ENCODE assay signal across 23 cellular contexts in genomic region chr2:205640713-205641112, GRCh38. TPM values are rescaled to one million over a fixed set of nuclear protein-coding genes. Genes with fewer than 3 reads are reported as not detected.
DNase-seq lines count a peak whose midpoint lies in the region; ATAC-seq and TF ChIP-seq lines count a peak whose summit lies in the region.
"Had no signal": no experiment of that assay in that cellular context is flagged by ENCODE, and none has a peak within 500 bp of the region (broad histone marks: within the 10 kb centered on the region; RNA-seq: fewer than 3 reads in every experiment).

No MANE protein-coding gene starts in this region.

- no peak overlapping the region for H4K8ac ChIP-seq in mesenchymal stem cell (ENCODE audit: low read length)

- TF ChIP-seq CTCF in NB4 (IDR thresholded peaks at IDR 0.05; ENCODE audit: low read depth, low read length) = no peak

- no peak overlapping the region for H3K23ac ChIP-seq in mesenchymal stem cell (ENCODE audit: low read length in 2 of 2)

- H3K4me2 ChIP-seq in mesenchymal stem cell (ENCODE audit: low read length, poor library complexity, severe bottlenecking) = no peak overlapping the region

- no peaks in the 10 kb centered on the region for H3K36me3 ChIP-seq in mesenchymal stem cell (ENCODE audit: control insufficient read depth in 1 of 2, insufficient read depth in 2 of 2, low read depth in 1 of 2, low read length in 2 of 2)
- H3K36me3 ChIP-seq: left ventricle myocardium inferior, prostate gland had no signal

- H4K91ac ChIP-seq in mesenchymal stem cell (ENCODE audit: low read length) = no peak overlapping the region

- H3K18ac ChIP-seq in mesenchymal stem cell (ENCODE audit: low read depth in 1 of 2, low read length in 2 of 2) = no peak overlapping the region

- WGBS in mesenchymal stem cell = 32% methylated on average over 3 of the region's 4 CpGs

- no peaks in the 10 kb centered on the region for H3K9me3 ChIP-seq in mesenchymal stem cell (ENCODE audit: control insufficient read depth, low read length)
- H3K9me3 ChIP-seq: prostate gland had no signal

- no peaks in the 10 kb centered on the region for H3K4me1 ChIP-seq in mesenchymal stem cell (ENCODE audit: control insufficient read depth, insufficient read depth, low read depth, low read length)
- H3K4me1 ChIP-seq: left ventricle myocardium inferior, prostate gland had no signal

- no peaks in the 10 kb centered on the region for H3K27me3 ChIP-seq in mesenchymal stem cell (ENCODE audit: control insufficient read depth in 1 of 2, insufficient read depth in 1 of 2, low read length in 2 of 2)

- H2BK5ac ChIP-seq in mesenchymal stem cell (ENCODE audit: low read depth, low read length, poor library complexity, severe bottlenecking) = no peak overlapping the region

- H2AK5ac ChIP-seq in mesenchymal stem cell (ENCODE audit: low read length, severe bottlenecking) = no peak overlapping the region

- H2BK15ac ChIP-seq in mesenchymal stem cell (ENCODE audit: low read depth, poor library complexity, severe bottlenecking) = no peak overlapping the region

- no peak overlapping the region for H3K14ac ChIP-seq in mesenchymal stem cell (ENCODE audit: low read length in 2 of 2)

- ATAC-seq in GM18868 (IDR thresholded peaks at IDR 0.05; ENCODE audit: unreplicated experiment) (peak; percentile 79), HG02623 (IDR thresholded peaks at IDR 0.05; ENCODE audit: unreplicated experiment) (peak; percentile 65), GM19023 (IDR thresholded peaks at IDR 0.05; ENCODE audit: unreplicated experiment) (no peak)
- ATAC-seq: CD8-positive, alpha-beta T cell; Right ventricle myocardium inferior had no signal

- H3K9ac ChIP-seq in mesenchymal stem cell (ENCODE audit: low read length) = no peak overlapping the region

- DNase-seq in NB4 (ENCODE audit: low read depth) (peak; percentile 16), mesenchymal stem cell (peak; percentile 18), inferior parietal cortex (ENCODE audit: extremely low spot score) (no peak)
- no peak for DNase-seq in central memory CD4-positive, alpha-beta T cell
- DNase-seq: activated CD4-positive, alpha-beta memory T cell treated with anti-CD3 and anti-CD28 coated beads, Interleukin-2, amount 10 ng/mL, durations not matched to agents 7 days and 5 days; activated naive CD4-positive, alpha-beta T cell; caudate nucleus; CD8-positive, alpha-beta T cell; foreskin fibroblast; GF-D8; immature natural killer cell; KBM-7; left ventricle myocardium inferior; NCI-H1092 treated with DMSO at 0.1 percent for 48 hours; NCI-H524; stimulated activated naive CD4-positive, alpha-beta T cell; T-helper 1 cell had no signal

- no peak overlapping the region for H2BK12ac ChIP-seq in mesenchymal stem cell (ENCODE audit: low read length in 2 of 2)

- no peak overlapping the region for H3K27ac ChIP-seq in mesenchymal stem cell (ENCODE audit: low read length, poor library complexity, severe bottlenecking)
- H3K27ac ChIP-seq: epithelial cell of prostate, left ventricle myocardium inferior, prostate gland had no signal

- TF ChIP-seq POLR2A in NB4 (IDR thresholded peaks at IDR 0.05; ENCODE audit: extremely low read depth, insufficient read length) = no peak

- H3K4me3 ChIP-seq in NB4 (ENCODE audit: low read depth, low read length) (no peak overlapping the region), mesenchymal stem cell (ENCODE audit: insufficient read depth in 1 of 2, low read depth in 1 of 2, low read length in 2 of 2) (no peak overlapping the region)
- H3K4me3 ChIP-seq: left ventricle myocardium inferior, prostate gland had no signal

- H3K4ac ChIP-seq in mesenchymal stem cell (ENCODE audit: low read depth in 1 of 2, low read length in 2 of 2) = no peak overlapping the region

- no peaks in the 10 kb centered on the region for H3K79me1 ChIP-seq in mesenchymal stem cell (replicated peaks; ENCODE audit: low read length, poor library complexity, severe bottlenecking)

- no peak overlapping the region for H2BK120ac ChIP-seq in mesenchymal stem cell (ENCODE audit: low read depth, low read length)

- H2AFZ ChIP-seq in mesenchymal stem cell (ENCODE audit: low read depth, low read length) = no peak overlapping the region

RNA-seq across cellular contexts. Expression of gene NRP2, which starts 41.6 kb away (rescaled TPM):
- 87.1 TPM for polyA plus RNA-seq in mesenchymal stem cell (2013, experiment 1 of 2)
- polyA plus RNA-seq in mesenchymal stem cell (2013, experiment 2 of 2) = 83.3 TPM
- polyA plus RNA-seq: immature natural killer cell had no signal

Comparison
In these comparisons a context has a peak if more than half of its experiments do, and no peak if none do; other contexts are left out.
1. DNase-seq: peak in NB4 (single experiment) and mesenchymal stem cell (single experiment); none in inferior parietal cortex (single experiment) and central memory CD4-positive, alpha-beta T cell (single experiment).